ENCODE assay signal across 1 cellular context in genomic region chr7:155796381-155797261, GRCh38.
TF ChIP-seq lines count a peak whose summit lies in the region.

No MANE protein-coding gene starts in this region.

TF ChIP-seq in HepG2, 621 proteins besides CTCF, POLR2A, EP300 and RAD21 (continued from another document and continues in another):
- TF ChIP-seq PCBP2 (optimal IDR thresholded peaks at IDR 0.05; ENCODE audit: low read depth, low read length, poor library complexity, severe bottlenecking): no peak
- TF ChIP-seq ZNF687 (CRISPR knock-in tag; IDR thresholded peaks at IDR 0.05): peak; percentile 39
- TF ChIP-seq ATF7 (IDR thresholded peaks at IDR 0.05): no peak
- TF ChIP-seq ATF7 (CRISPR knock-in tag; IDR thresholded peaks at IDR 0.05): no peak
- no peak for TF ChIP-seq CEBPG (CRISPR knock-in tag; IDR thresholded peaks at IDR 0.05)
- no peak for TF ChIP-seq ASH2L (IDR thresholded peaks at IDR 0.05; ENCODE audit: insufficient read length, low read depth, low read length)
- TF ChIP-seq HINFP (CRISPR knock-in tag; IDR thresholded peaks at IDR 0.05; ENCODE audit: low read depth): 0 out of 2 replicates have a peak, but pooled peaks have one; percentile 56
- TF ChIP-seq ZNF781 (CRISPR knock-in tag; IDR thresholded peaks at IDR 0.05; ENCODE audit: borderline replicate concordance, not compliant biosample characterization): no peak
- no peak for TF ChIP-seq ZNF407 (CRISPR knock-in tag; IDR thresholded peaks at IDR 0.05; ENCODE audit: not compliant biosample characterization)
- TF ChIP-seq CSRNP1 (CRISPR knock-in tag; IDR thresholded peaks at IDR 0.05): no peak
- no peak for TF ChIP-seq ZBTB40 (IDR thresholded peaks at IDR 0.05)
- TF ChIP-seq ZBTB40 (CRISPR knock-in tag; IDR thresholded peaks at IDR 0.05): no peak
- no peak for TF ChIP-seq KLF11 (CRISPR knock-in tag; IDR thresholded peaks at IDR 0.05)
- no peak for TF ChIP-seq ZNF598 (CRISPR knock-in tag; IDR thresholded peaks at IDR 0.05; ENCODE audit: borderline replicate concordance)
- TF ChIP-seq ZNF251 (CRISPR knock-in tag; IDR thresholded peaks at IDR 0.05): no peak
- TF ChIP-seq E2F1 (CRISPR knock-in tag; IDR thresholded peaks at IDR 0.05): no peak
- TF ChIP-seq RCOR2 (CRISPR knock-in tag; IDR thresholded peaks at IDR 0.05): no peak
- no peak for TF ChIP-seq MYPOP (CRISPR knock-in tag; IDR thresholded peaks at IDR 0.05)
- no peak for TF ChIP-seq ZNF180 (CRISPR knock-in tag; IDR thresholded peaks at IDR 0.05; ENCODE audit: borderline replicate concordance, low read depth)
- no peak for TF ChIP-seq GATAD2A (CRISPR knock-in tag; IDR thresholded peaks at IDR 0.05)
- no peak for TF ChIP-seq HNRNPL (IDR thresholded peaks at IDR 0.05; ENCODE audit: low read depth, low read length)
- TF ChIP-seq ZNF333 (CRISPR knock-in tag; IDR thresholded peaks at IDR 0.05; ENCODE audit: borderline replicate concordance): no peak
- 0 out of 2 replicates have a peak, but pooled peaks have one; percentile 29 for TF ChIP-seq DNMT1 (CRISPR knock-in tag; IDR thresholded peaks at IDR 0.05)
